Comparison of ENCODE assay signal across 9 cellular contexts in the genomic region with DNA sequence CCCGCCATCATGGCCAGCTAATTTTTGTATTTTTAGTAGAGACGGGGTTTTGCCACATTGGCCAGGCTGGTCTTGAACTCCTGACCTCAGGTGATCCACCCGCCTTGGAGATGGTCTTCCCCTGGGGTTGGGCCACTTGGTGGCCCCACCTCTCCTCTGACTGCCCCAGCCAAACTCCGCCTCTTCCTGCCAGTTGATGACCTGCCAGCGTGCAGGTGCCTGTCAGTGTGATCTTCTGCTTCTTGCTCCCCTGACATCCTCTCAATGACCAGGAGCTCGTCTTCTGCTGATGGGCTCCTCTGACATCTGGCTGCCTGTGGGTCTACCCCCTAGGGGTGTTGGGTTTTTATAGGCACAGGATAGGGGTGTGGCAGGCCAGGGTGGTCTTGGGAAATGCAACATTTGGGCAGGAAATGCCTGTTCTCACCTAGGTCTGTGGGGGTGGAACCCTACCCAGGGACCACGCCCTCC. TPM values are rescaled to one million over a fixed set of nuclear protein-coding genes. Genes with fewer than 3 reads are reported as not detected.
DNase-seq lines count a peak whose midpoint lies in the region; ATAC-seq and TF ChIP-seq lines count a peak whose summit lies in the region.
"Not testable (repeated sequence)": the region's sequence is repeated elsewhere in the genome, so short reads cannot be mapped to it uniquely, and the experiment has no call there.
"Had no signal": no experiment of that assay in that cellular context is flagged by ENCODE, and none has a peak within 500 bp of the region (broad histone marks: within the 10 kb centered on the region; RNA-seq: fewer than 3 reads in every experiment).

No MANE protein-coding gene starts in this region.

- POLR2A ChIA-PET in activated naive CD8-positive, alpha-beta T cell treated with anti-CD3 and anti-CD28 coated beads, Interleukin-2, amount 10 ng/mL, durations not matched to agents 7 days and 5 days (lab: Charles Lee) = interaction anchor here (0.5 to 5.5 kb wide), 16 partner anchors 9 to 1595 kb away, joined by 3 to 94 read pairs (median 4); a partner anchor contains a TSS

- H3K4me1 Mint-ChIP-seq in activated CD8-positive, alpha-beta memory T cell treated with anti-CD3 and anti-CD28 coated beads, Interleukin-2, amount 10 ng/mL, durations not matched to agents 7 days and 5 days = peaks cover 67% of the 10 kb centered on the region
- peaks cover 57% of the 10 kb centered on the region for H3K4me1 Mint-ChIP-seq in activated naive CD8-positive, alpha-beta T cell treated with anti-CD3 and anti-CD28 coated beads, Interleukin-2, amount 10 ng/mL, durations not matched to agents 7 days and 5 days
- peaks cover 57 to 60% of the 10 kb centered on the region in 2 donors for H3K4me1 Mint-ChIP-seq in immature natural killer cell

- peak; percentile 24 for ATAC-seq in HG03108 (IDR thresholded peaks at IDR 0.05; ENCODE audit: unreplicated experiment)
- peak; percentile 16 for ATAC-seq in activated CD8-positive, alpha-beta memory T cell treated with anti-CD3 and anti-CD28 coated beads, Interleukin-2, amount 10 ng/mL, durations not matched to agents 7 days and 5 days
- ATAC-seq in activated naive CD8-positive, alpha-beta T cell treated with anti-CD3 and anti-CD28 coated beads, Interleukin-2, amount 10 ng/mL, durations not matched to agents 7 days and 5 days (ENCODE audit: low read depth) = peak; percentile 5

- peak overlapping the region; percentile 99 for H3K27ac Mint-ChIP-seq in activated CD8-positive, alpha-beta memory T cell treated with anti-CD3 and anti-CD28 coated beads, Interleukin-2, amount 10 ng/mL, durations not matched to agents 7 days and 5 days
- H3K27ac Mint-ChIP-seq in activated naive CD8-positive, alpha-beta T cell treated with anti-CD3 and anti-CD28 coated beads, Interleukin-2, amount 10 ng/mL, durations not matched to agents 7 days and 5 days = peak overlapping the region; percentile 95
- peak overlapping the region; percentile 66 to 90 (median 87) for H3K27ac Mint-ChIP-seq in immature natural killer cell

- CTCF ChIA-PET in activated CD8-positive, alpha-beta memory T cell treated with anti-CD3 and anti-CD28 coated beads, Interleukin-2, amount 10 ng/mL, durations not matched to agents 7 days and 5 days (lab: Charles Lee) = interaction anchor here (0.7 to 3.6 kb wide), 12 partner anchors 17 to 128 kb away, joined by 3 to 19 read pairs (median 4); a partner anchor contains a TSS

- peaks cover 40% of the 10 kb centered on the region for H3K36me3 Mint-ChIP-seq in activated CD8-positive, alpha-beta memory T cell treated with anti-CD3 and anti-CD28 coated beads, Interleukin-2, amount 10 ng/mL, durations not matched to agents 7 days and 5 days
- peaks cover 25% of the 10 kb centered on the region for H3K36me3 Mint-ChIP-seq in activated naive CD8-positive, alpha-beta T cell treated with anti-CD3 and anti-CD28 coated beads, Interleukin-2, amount 10 ng/mL, durations not matched to agents 7 days and 5 days
- peaks cover 0 to 15% (median 9%) of the 10 kb centered on the region in 3 donors for H3K36me3 Mint-ChIP-seq in immature natural killer cell

- not testable (repeated sequence) for H3K9me3 Mint-ChIP-seq in activated CD8-positive, alpha-beta memory T cell treated with anti-CD3 and anti-CD28 coated beads, Interleukin-2, amount 10 ng/mL, durations not matched to agents 7 days and 5 days (ENCODE audit: low read depth); activated naive CD8-positive, alpha-beta T cell treated with anti-CD3 and anti-CD28 coated beads, Interleukin-2, amount 10 ng/mL, durations not matched to agents 7 days and 5 days; immature natural killer cell

- in situ Hi-C loops in GM13976 (cut with MboI; ENCODE audit: low sequenced_read_pairs, unreplicated experiment) = not testable (repeated sequence)

- TF ChIP-seq CTCF in GM13976 (IDR thresholded peaks at IDR 0.05; ENCODE audit: borderline replicate concordance, control extremely low read depth, extremely low read depth, insufficient read depth, missing control alignments) = not testable (repeated sequence)

- H3K27me3 Mint-ChIP-seq in activated CD8-positive, alpha-beta memory T cell treated with anti-CD3 and anti-CD28 coated beads, Interleukin-2, amount 10 ng/mL, durations not matched to agents 7 days and 5 days; activated naive CD8-positive, alpha-beta T cell treated with anti-CD3 and anti-CD28 coated beads, Interleukin-2, amount 10 ng/mL, durations not matched to agents 7 days and 5 days; immature natural killer cell (ENCODE audit: low read depth in 3 of 3): not testable (repeated sequence)

- DNase-seq in GM13976 (ENCODE audit: low spot score) (peak; percentile 67), RPMI8226 (peak; percentile 81), immature natural killer cell (peak; percentile 17 to 30 (median 19))
- DNase-seq in activated CD8-positive, alpha-beta memory T cell treated with anti-CD3 and anti-CD28 coated beads, Interleukin-2, amount 10 ng/mL, durations not matched to agents 7 days and 5 days = peak; percentile 89
- peak; percentile 75 for DNase-seq in activated naive CD8-positive, alpha-beta T cell treated with anti-CD3 and anti-CD28 coated beads, Interleukin-2, amount 10 ng/mL, durations not matched to agents 7 days and 5 days
- peak; percentile 80 for DNase-seq in stimulated activated CD4-positive, alpha-beta T cell treated with anti-CD3 and anti-CD28 coated beads, Interleukin-1b, Interleukin-23, amount 100 ng/mL, for 48 hours

- peak overlapping the region; percentile 80 for H3K4me3 Mint-ChIP-seq in activated CD8-positive, alpha-beta memory T cell treated with anti-CD3 and anti-CD28 coated beads, Interleukin-2, amount 10 ng/mL, durations not matched to agents 7 days and 5 days
- peak overlapping the region; percentile 93 for H3K4me3 Mint-ChIP-seq in activated naive CD8-positive, alpha-beta T cell treated with anti-CD3 and anti-CD28 coated beads, Interleukin-2, amount 10 ng/mL, durations not matched to agents 7 days and 5 days
- H3K4me3 Mint-ChIP-seq in immature natural killer cell = peak overlapping the region; percentile 52 to 82 (median 75)

RNA-seq across cellular contexts. Expression of a gene that starts 3.1 kb away (rescaled TPM):
- 100 to 1,000 TPM; 168 to 178 TPM for total RNA-seq in activated CD8-positive, alpha-beta memory T cell treated with anti-CD3 and anti-CD28 coated beads, Interleukin-2, amount 10 ng/mL, durations not matched to agents 7 days and 5 days
- 100 to 1,000 TPM; 161 to 166 TPM for total RNA-seq in activated naive CD8-positive, alpha-beta T cell treated with anti-CD3 and anti-CD28 coated beads, Interleukin-2, amount 10 ng/mL, durations not matched to agents 7 days and 5 days
- polyA plus RNA-seq in immature natural killer cell = 100 to 1,000 TPM; 130 to 163 (median 157) TPM

RNA-seq across cellular contexts. Expression of a gene that starts 16.9 kb away (rescaled TPM):
- 10 to 100 TPM; 32.8 to 41.9 TPM for total RNA-seq in activated CD8-positive, alpha-beta memory T cell treated with anti-CD3 and anti-CD28 coated beads, Interleukin-2, amount 10 ng/mL, durations not matched to agents 7 days and 5 days
- 10 to 100 TPM; 63.2 to 69.1 TPM for total RNA-seq in activated naive CD8-positive, alpha-beta T cell treated with anti-CD3 and anti-CD28 coated beads, Interleukin-2, amount 10 ng/mL, durations not matched to agents 7 days and 5 days
- polyA plus RNA-seq in immature natural killer cell = 100 to 1,000 TPM; 154 to 255 (median 189) TPM

RNA-seq across cellular contexts. Expression of a gene that starts 19.3 kb away (rescaled TPM):
- 100 to 1,000 TPM; 124 to 133 TPM for total RNA-seq in activated CD8-positive, alpha-beta memory T cell treated with anti-CD3 and anti-CD28 coated beads, Interleukin-2, amount 10 ng/mL, durations not matched to agents 7 days and 5 days
- 100 to 1,000 TPM; 125 to 132 TPM for total RNA-seq in activated naive CD8-positive, alpha-beta T cell treated with anti-CD3 and anti-CD28 coated beads, Interleukin-2, amount 10 ng/mL, durations not matched to agents 7 days and 5 days
- polyA plus RNA-seq in immature natural killer cell = 10 to 100 TPM in 2 of 3 donors, 1 to 10 TPM in 1; 3.6 to 29.2 (median 10.2) TPM

RNA-seq across cellular contexts. Expression of a gene that starts 22.1 kb away (rescaled TPM):
- 100 to 1,000 TPM in 1 of 2 experiments, 10 to 100 TPM in 1; 95.2 to 104 TPM for total RNA-seq in activated CD8-positive, alpha-beta memory T cell treated with anti-CD3 and anti-CD28 coated beads, Interleukin-2, amount 10 ng/mL, durations not matched to agents 7 days and 5 days
- total RNA-seq in activated naive CD8-positive, alpha-beta T cell treated with anti-CD3 and anti-CD28 coated beads, Interleukin-2, amount 10 ng/mL, durations not matched to agents 7 days and 5 days = 100 to 1,000 TPM in 1 of 2 experiments, 10 to 100 TPM in 1; 94.6 to 101 TPM
- polyA plus RNA-seq in immature natural killer cell = 100 to 1,000 TPM; 190 to 301 (median 226) TPM

RNA-seq across cellular contexts. Expression of a gene that starts 30.8 kb away (rescaled TPM):
- total RNA-seq in activated CD8-positive, alpha-beta memory T cell treated with anti-CD3 and anti-CD28 coated beads, Interleukin-2, amount 10 ng/mL, durations not matched to agents 7 days and 5 days = 1 to 10 TPM in 1 of 2 experiments, under 1 TPM in 1; 0.96 to 3.4 TPM
- total RNA-seq in activated naive CD8-positive, alpha-beta T cell treated with anti-CD3 and anti-CD28 coated beads, Interleukin-2, amount 10 ng/mL, durations not matched to agents 7 days and 5 days = 1 to 10 TPM; 2.8 to 3.0 TPM
- 1 to 10 TPM in 1 of 3 donors, not detected in 2; 1.6 TPM for polyA plus RNA-seq in immature natural killer cell
- total RNA-seq: occipital lobe, SJSA1 had no signal

Comparison
In these comparisons a context has a peak if more than half of its experiments do, and no peak if none do; other contexts are left out.
1. Peak in every context shown above with its lines: DNase-seq and ATAC-seq.
2. DNase-seq: peak in every context shown above with its lines; median percentile 89 in activated CD8-positive, alpha-beta memory T cell treated with anti-CD3 and anti-CD28 coated beads, Interleukin-2, amount 10 ng/mL, durations not matched to agents 7 days and 5 days; 81 in RPMI8226; 80 in stimulated activated CD4-positive, alpha-beta T cell treated with anti-CD3 and anti-CD28 coated beads, Interleukin-1b, Interleukin-23, amount 100 ng/mL, for 48 hours; 75 in activated naive CD8-positive, alpha-beta T cell treated with anti-CD3 and anti-CD28 coated beads, Interleukin-2, amount 10 ng/mL, durations not matched to agents 7 days and 5 days; 67 in GM13976; 19 in immature natural killer cell.